In the genomic region with DNA sequence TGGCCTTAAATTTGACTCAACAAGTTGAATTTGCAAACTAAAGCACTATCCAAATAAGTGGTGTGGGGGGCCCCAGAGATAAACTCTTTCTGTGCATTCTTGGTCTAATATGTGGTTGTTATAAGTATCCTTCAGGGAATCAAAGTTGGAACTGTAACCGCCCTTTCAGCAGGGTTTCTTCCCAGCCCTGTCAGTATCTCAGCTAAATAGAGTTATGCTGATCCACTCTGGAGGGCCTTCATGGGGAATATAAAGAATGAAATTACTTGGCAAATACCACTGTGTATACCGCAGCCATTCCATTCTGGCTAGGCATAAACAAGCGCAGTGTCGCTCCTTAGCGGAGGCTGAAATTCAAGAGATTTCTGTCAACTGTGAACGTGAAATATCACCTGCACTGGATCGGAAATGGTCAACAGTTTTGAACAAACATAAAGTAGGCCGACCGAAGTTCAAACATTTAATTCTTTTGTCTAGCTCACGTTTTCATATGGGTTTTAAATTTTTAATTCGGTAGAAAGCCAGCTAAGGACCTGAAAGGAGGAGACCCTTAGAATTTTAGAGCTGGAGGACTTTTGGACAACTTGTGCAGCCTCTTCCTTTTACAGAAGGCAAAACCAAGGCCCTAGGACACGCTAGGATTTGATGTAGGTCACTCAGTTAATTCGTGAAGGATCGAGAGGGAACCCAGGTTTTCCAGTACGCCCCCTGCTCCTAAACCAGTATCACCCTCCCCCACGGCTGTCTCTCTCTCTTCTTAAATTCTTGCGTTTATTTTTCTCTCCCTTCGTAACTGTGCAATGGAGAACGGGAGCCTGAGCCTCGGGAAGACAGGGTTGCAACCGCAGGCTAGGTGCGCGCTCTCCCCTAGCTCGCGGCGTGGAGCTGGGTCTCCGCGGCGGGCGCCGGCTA, we compare ENCODE assay signal across 8 cellular contexts.
DNase-seq lines count a peak whose midpoint lies in the region; ATAC-seq and TF ChIP-seq lines count a peak whose summit lies in the region.

No MANE protein-coding gene starts in this region.

- TF ChIP-seq CTCF in BE2C (IDR thresholded peaks at IDR 0.05; ENCODE audit: low read depth, low read length) (no peak), dorsolateral prefrontal cortex (IDR thresholded peaks at IDR 0.05 in 54 of 56, conservative IDR thresholded peaks at IDR 0.05 in 2 of 56; ENCODE audit: low read depth in 1 of 56, partially characterized antibody in 56 of 56) (no peak)

- ATAC-seq in GM21528 (IDR thresholded peaks at IDR 0.05; ENCODE audit: low FRiP score, unreplicated experiment), result peak; percentile 10

- H3K27ac ChIP-seq in dorsolateral prefrontal cortex, result peak overlapping the region; percentile 77 to 98 (median 94)

- H3K9me3 ChIP-seq in BE2C (no peaks in the 10 kb centered on the region), mononuclear cell (ENCODE audit: low read depth, low read length) (no peaks in the 10 kb centered on the region)

- no peaks in the 10 kb centered on the region; the same call in 1 of the 2 replicates for H3K36me3 ChIP-seq in BE2C

- intact Hi-C loops in dorsolateral prefrontal cortex (cut with DNase I), result loop anchor here (1.0 to 5.0 kb wide), 6 partner anchors 31 to 373 kb away; partner anchors contain the start of gene AKTIP (in 1 of the 2)

- H3K4me3 ChIP-seq in BE2C (ENCODE audit: low read depth, low read length) (peak overlapping the region; percentile 78), dorsolateral prefrontal cortex (peak overlapping the region; percentile 57 to 93 (median 82)), mononuclear cell (ENCODE audit: low read length) (peak overlapping the region; percentile 64)

- H3K27me3 ChIP-seq in BE2C (no peaks in the 10 kb centered on the region), dorsolateral prefrontal cortex (no peaks in the 10 kb centered on the region), mononuclear cell (ENCODE audit: insufficient read depth, low read length) (no peaks in the 10 kb centered on the region)

- DNase-seq in BE2C (peak; percentile 34), NCI-H69 (lab: John Stamatoyannopoulos, UW) (peak; percentile 60), dorsolateral prefrontal cortex (no peak), COLO829 (ENCODE audit: low spot score) (no peak), NCI-H446 treated with DMSO at 0.1 percent for 48 hours (lab: John Stamatoyannopoulos, UW) (no peak)
- no peak for DNase-seq in effector CD8-positive, alpha-beta T cell (lab: John Stamatoyannopoulos, UW)

- no peaks in the 10 kb centered on the region for H3K4me1 ChIP-seq in BE2C
- H3K4me1 ChIP-seq in mononuclear cell (ENCODE audit: insufficient read depth, low read length), result peaks cover 14% of the 10 kb centered on the region

Comparison
In these comparisons a context has a peak if more than half of its experiments do, and no peak if none do; other contexts are left out.
1. DNase-seq: peak in BE2C (single experiment) and NCI-H69 (single experiment); none in dorsolateral prefrontal cortex (0 of 10), COLO829 (single experiment), NCI-H446 treated with DMSO at 0.1 percent for 48 hours (single experiment) and effector CD8-positive, alpha-beta T cell (single experiment).
2. Peak in every context shown above with its lines, with median percentiles within 50 percentile points of each other: H3K4me3 ChIP-seq.